2 cellular contexts compared by ENCODE assay signal in the genomic region with DNA sequence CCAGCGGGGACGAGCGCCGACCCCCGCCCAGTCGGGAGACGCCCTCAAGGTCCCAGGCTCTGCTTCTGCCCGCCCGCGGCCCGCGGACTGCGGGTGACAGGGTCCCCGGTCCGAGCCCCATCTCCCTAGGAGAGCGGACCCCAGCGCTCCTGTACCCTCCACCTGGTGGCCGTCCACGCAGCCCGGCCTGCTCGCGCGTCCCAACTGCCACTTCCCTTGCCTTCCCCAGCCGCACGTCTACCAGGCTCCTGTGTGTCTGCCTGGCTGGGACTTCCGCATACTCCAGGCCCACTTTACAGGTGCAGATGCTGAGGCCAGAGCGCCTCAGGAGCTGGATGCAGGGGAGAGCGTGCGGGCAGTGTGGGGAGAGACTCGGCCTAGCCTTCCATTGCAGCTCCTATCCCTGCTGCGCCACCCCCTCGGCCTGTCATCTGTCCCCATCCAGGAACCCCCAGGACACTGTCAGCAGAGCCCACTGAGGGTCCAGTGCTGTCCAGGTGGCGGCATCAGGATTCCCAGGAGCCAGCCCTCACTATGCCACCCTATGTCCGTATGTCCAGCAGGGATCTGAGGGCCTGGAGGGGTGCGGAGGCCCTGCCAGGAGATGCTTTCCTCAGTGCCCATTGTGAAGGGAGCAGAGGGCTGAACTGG.
TF ChIP-seq lines count a peak whose summit lies in the region.

No MANE protein-coding gene starts in this region.

TF ChIP-seq in endothelial cell of umbilical vein, 7 proteins besides CTCF, POLR2A, EP300 and RAD21 (continued from another document):
- TF ChIP-seq GATA2 (IDR thresholded peaks at IDR 0.05; ENCODE audit: insufficient read depth, insufficient read length, low read depth, low read length): no peak
- TF ChIP-seq FOS (IDR thresholded peaks at IDR 0.05; ENCODE audit: borderline replicate concordance, insufficient read depth, low read length): no peak

TF ChIP-seq in neural cell, 6 proteins besides CTCF, POLR2A, EP300 and RAD21 (continued from another document):
- TF ChIP-seq, protein P1, sequence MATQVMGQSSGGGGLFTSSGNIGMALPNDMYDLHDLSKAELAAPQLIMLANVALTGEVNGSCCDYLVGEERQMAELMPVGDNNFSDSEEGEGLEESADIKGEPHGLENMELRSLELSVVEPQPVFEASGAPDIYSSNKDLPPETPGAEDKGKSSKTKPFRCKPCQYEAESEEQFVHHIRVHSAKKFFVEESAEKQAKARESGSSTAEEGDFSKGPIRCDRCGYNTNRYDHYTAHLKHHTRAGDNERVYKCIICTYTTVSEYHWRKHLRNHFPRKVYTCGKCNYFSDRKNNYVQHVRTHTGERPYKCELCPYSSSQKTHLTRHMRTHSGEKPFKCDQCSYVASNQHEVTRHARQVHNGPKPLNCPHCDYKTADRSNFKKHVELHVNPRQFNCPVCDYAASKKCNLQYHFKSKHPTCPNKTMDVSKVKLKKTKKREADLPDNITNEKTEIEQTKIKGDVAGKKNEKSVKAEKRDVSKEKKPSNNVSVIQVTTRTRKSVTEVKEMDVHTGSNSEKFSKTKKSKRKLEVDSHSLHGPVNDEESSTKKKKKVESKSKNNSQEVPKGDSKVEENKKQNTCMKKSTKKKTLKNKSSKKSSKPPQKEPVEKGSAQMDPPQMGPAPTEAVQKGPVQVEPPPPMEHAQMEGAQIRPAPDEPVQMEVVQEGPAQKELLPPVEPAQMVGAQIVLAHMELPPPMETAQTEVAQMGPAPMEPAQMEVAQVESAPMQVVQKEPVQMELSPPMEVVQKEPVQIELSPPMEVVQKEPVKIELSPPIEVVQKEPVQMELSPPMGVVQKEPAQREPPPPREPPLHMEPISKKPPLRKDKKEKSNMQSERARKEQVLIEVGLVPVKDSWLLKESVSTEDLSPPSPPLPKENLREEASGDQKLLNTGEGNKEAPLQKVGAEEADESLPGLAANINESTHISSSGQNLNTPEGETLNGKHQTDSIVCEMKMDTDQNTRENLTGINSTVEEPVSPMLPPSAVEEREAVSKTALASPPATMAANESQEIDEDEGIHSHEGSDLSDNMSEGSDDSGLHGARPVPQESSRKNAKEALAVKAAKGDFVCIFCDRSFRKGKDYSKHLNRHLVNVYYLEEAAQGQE (IDR thresholded peaks at IDR 0.05; ENCODE audit: borderline replicate concordance): no peak
- TF ChIP-seq MXI1 (conservative IDR thresholded peaks at IDR 0.05; ENCODE audit: poor library complexity, severe bottlenecking): no peak
- no peak for TF ChIP-seq EZH2 (IDR thresholded peaks at IDR 0.05; ENCODE audit: borderline replicate concordance, insufficient read depth, low read length, poor library complexity, severe bottlenecking)
- TF ChIP-seq SMC3 (conservative IDR thresholded peaks at IDR 0.05; ENCODE audit: poor library complexity): no peak
- TF ChIP-seq TAF1 (IDR thresholded peaks at IDR 0.05; ENCODE audit: low read depth): no peak
